ENCODE assay signal across 8 cellular contexts in the genomic region with DNA sequence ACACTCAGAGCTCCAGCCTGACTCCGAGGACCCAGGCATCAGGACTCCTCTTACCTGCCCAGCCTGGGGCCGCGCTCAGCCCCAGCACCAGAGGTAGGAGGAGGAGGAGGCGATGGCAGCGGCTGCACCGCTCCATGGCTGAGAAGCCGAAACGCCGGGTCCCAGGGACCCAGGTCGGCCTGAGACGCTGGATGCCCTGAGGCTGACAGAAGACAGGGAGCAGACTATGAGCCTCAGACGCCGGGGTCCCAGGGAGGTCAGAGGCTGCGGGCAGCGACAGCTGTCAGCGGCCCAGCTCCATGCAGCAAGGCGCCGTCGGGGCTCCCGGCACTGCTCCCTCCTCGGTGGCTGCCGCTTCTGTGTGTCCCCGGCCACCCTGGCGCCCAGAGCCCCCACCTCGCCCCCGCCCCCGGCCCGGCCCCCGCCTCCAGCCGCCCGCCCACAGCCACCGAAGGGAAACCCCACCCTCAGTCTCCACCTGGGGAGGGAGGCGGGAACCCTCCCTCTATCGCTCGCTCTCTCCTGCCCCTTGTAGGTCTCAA. TPM values are rescaled to one million over a fixed set of nuclear protein-coding genes. Genes with fewer than 3 reads are reported as not detected.
DNase-seq lines count a peak whose midpoint lies in the region; ATAC-seq and TF ChIP-seq lines count a peak whose summit lies in the region.

A gene (minus strand): TSS at position 363 of the 542 bp plus-strand sequence. CDS start 227 bp downstream, at position 136.

- no peak for TF ChIP-seq POLR2A in gastrocnemius medialis (IDR thresholded peaks at IDR 0.05)

- no peak within 1 kb of the TSS for H3K27ac ChIP-seq in GM23338 (ENCODE audit: low read depth)
- H3K27ac ChIP-seq in right atrium auricular region, result peak within 1 kb of the TSS; percentile 25 to 31
- peak within 1 kb of the TSS; percentile 56 to 77 (median 65) for H3K27ac ChIP-seq in gastrocnemius medialis

- peaks cover 14% of the 10 kb centered on the region for H3K4me1 Mint-ChIP-seq in GM23338
- H3K4me1 Mint-ChIP-seq in activated T-helper 17 cell treated with anti-CD3 and anti-CD28 coated beads, Interleukin-2, amount 50 U/mL, for 72 hours, result peaks cover 14% of the 10 kb centered on the region

- H3K9me3 Mint-ChIP-seq in GM23338, result no peaks in the 10 kb centered on the region
- no peaks in the 10 kb centered on the region for H3K9me3 Mint-ChIP-seq in activated T-helper 17 cell treated with anti-CD3 and anti-CD28 coated beads, Interleukin-2, amount 50 U/mL, for 72 hours

- DNase-seq in GM23338 (ENCODE audit: low spot score) (peak; percentile 60), right atrium auricular region (ENCODE audit: low spot score) (no peak), gastrocnemius medialis (no peak), HEK293T (ENCODE audit: extremely low spot score) (no peak), HuH-7 (ENCODE audit: low spot score) (no peak)

- peaks cover 17% of the 10 kb centered on the region for H3K27me3 Mint-ChIP-seq in GM23338 (ENCODE audit: insufficient read depth, low read depth, poor library complexity)
- H3K27me3 Mint-ChIP-seq in activated T-helper 17 cell treated with anti-CD3 and anti-CD28 coated beads, Interleukin-2, amount 50 U/mL, for 72 hours, result peaks cover 26% of the 10 kb centered on the region

- 0 out of 2 replicates have a peak, but pooled peaks cover 2% of the 10 kb centered on the region for H3F3A ChIP-seq in GM23338 (replicated peaks; ENCODE audit: low read depth)

- no peaks in the 10 kb centered on the region for H3K9me2 ChIP-seq in GM23338 (ENCODE audit: insufficient read depth)

- CTCF ChIA-PET in HEK293T (lab: Yijun Ruan, JAX), result no interaction called here

- peak within 1 kb of the TSS; percentile 90 for H3K4me3 Mint-ChIP-seq in GM23338
- H3K4me3 Mint-ChIP-seq in activated T-helper 17 cell treated with anti-CD3 and anti-CD28 coated beads, Interleukin-2, amount 50 U/mL, for 72 hours, result peak within 1 kb of the TSS; percentile 60

- TF ChIP-seq CTCF in GM23338 (conservative IDR thresholded peaks at IDR 0.05; ENCODE audit: low read depth in 2 of 2) (no peak), right atrium auricular region (IDR thresholded peaks at IDR 0.05) (no peak), gastrocnemius medialis (IDR thresholded peaks at IDR 0.05 in 4 of 5, conservative IDR thresholded peaks at IDR 0.05 in 1 of 5) (no peak)

- no peak within 1 kb of the TSS for H3K27ac Mint-ChIP-seq in GM23338
- H3K27ac Mint-ChIP-seq in activated T-helper 17 cell treated with anti-CD3 and anti-CD28 coated beads, Interleukin-2, amount 50 U/mL, for 72 hours, result no peak within 1 kb of the TSS

- intact Hi-C loops in gastrocnemius medialis (cut with DNase I; ENCODE audit: low total_unique reads), result no loop called here

- in situ Hi-C loops in gastrocnemius medialis (cut with MboI; ENCODE audit: low sequenced_read_pairs in 4 of 4), result loop anchor here in 1 of 4 donors (10.0 kb wide), 1 partner anchor 53 kb away; no protein-coding TSS in a partner anchor

- POLR2A ChIA-PET in HEK293T (lab: Yijun Ruan, JAX), result no interaction called here

- H3K36me3 Mint-ChIP-seq in GM23338 (ENCODE audit: low read depth), result peaks cover 23% of the 10 kb centered on the region
- peaks cover 37% of the 10 kb centered on the region for H3K36me3 Mint-ChIP-seq in activated T-helper 17 cell treated with anti-CD3 and anti-CD28 coated beads, Interleukin-2, amount 50 U/mL, for 72 hours (ENCODE audit: low read depth)

- H3K9me3 ChIP-seq in right atrium auricular region, result no peaks in the 10 kb centered on the region
- no peaks in the 10 kb centered on the region for H3K9me3 ChIP-seq in gastrocnemius medialis

- H3K36me3 ChIP-seq in GM23338 (ENCODE audit: insufficient read depth) (no peaks in the 10 kb centered on the region; the same call in 1 of the 2 replicates), right atrium auricular region (peaks cover 26% of the 10 kb centered on the region), gastrocnemius medialis (peaks cover 0 to 28% of the 10 kb centered on the region in 2 donors)

- H2AFZ ChIP-seq in GM23338, result peak within 1 kb of the TSS; percentile 100

- H3K79me2 ChIP-seq in GM23338 (replicated peaks; ENCODE audit: insufficient read depth), result no peaks in the 10 kb centered on the region

- H3K4me1 ChIP-seq in GM23338 (ENCODE audit: insufficient read depth), result peaks cover 11% of the 10 kb centered on the region
- H3K4me1 ChIP-seq in right atrium auricular region, result peaks cover 0 to 26% of the 10 kb centered on the region in 2 donors
- H3K4me1 ChIP-seq in gastrocnemius medialis, result peaks cover 18 to 20% of the 10 kb centered on the region in 2 donors

- ATAC-seq in GM23338 (peak; percentile 70), gastrocnemius medialis (no peak), GM21447 (IDR thresholded peaks at IDR 0.05; ENCODE audit: unreplicated experiment) (no peak), HG03280 (IDR thresholded peaks at IDR 0.05; ENCODE audit: unreplicated experiment) (no peak)
- ATAC-seq in activated T-helper 17 cell treated with anti-CD3 and anti-CD28 coated beads, Interleukin-2, amount 50 U/mL, for 72 hours (replicated peaks), result peak; percentile 25

- peak within 1 kb of the TSS; percentile 94 for H3K4me3 ChIP-seq in GM23338
- H3K4me3 ChIP-seq in right atrium auricular region, result peak within 1 kb of the TSS; percentile 18 to 49
- peak within 1 kb of the TSS; percentile 56 to 71 (median 58) for H3K4me3 ChIP-seq in gastrocnemius medialis

- peak within 1 kb of the TSS; percentile 100 for H3K4me2 ChIP-seq in GM23338

- H3K27me3 ChIP-seq in GM23338 (ENCODE audit: insufficient read depth) (peaks cover 27% of the 10 kb centered on the region), right atrium auricular region (no peaks in the 10 kb centered on the region), gastrocnemius medialis (no peaks in the 10 kb centered on the region)

- no peaks in the 10 kb centered on the region for H4K20me1 ChIP-seq in GM23338 (replicated peaks; ENCODE audit: insufficient read depth)

TF ChIP-seq in GM23338, 12 proteins besides CTCF, POLR2A, EP300 and RAD21 (continues in another document):
- TF ChIP-seq NANOG (IDR thresholded peaks at IDR 0.05; ENCODE audit: borderline replicate concordance), result no peak
- TF ChIP-seq, protein P1, sequence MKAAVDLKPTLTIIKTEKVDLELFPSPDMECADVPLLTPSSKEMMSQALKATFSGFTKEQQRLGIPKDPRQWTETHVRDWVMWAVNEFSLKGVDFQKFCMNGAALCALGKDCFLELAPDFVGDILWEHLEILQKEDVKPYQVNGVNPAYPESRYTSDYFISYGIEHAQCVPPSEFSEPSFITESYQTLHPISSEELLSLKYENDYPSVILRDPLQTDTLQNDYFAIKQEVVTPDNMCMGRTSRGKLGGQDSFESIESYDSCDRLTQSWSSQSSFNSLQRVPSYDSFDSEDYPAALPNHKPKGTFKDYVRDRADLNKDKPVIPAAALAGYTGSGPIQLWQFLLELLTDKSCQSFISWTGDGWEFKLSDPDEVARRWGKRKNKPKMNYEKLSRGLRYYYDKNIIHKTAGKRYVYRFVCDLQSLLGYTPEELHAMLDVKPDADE (IDR thresholded peaks at IDR 0.05), result no peak

TF ChIP-seq in HEK293T, 16 proteins besides CTCF, POLR2A, EP300 and RAD21:
- TF ChIP-seq ELF4 (IDR thresholded peaks at IDR 0.05), result no peak
- no peak for TF ChIP-seq L3MBTL2 (conservative IDR thresholded peaks at IDR 0.05)
- TF ChIP-seq ZNF384 (IDR thresholded peaks at IDR 0.05), result no peak
- no peak for TF ChIP-seq CTBP1 (IDR thresholded peaks at IDR 0.05; ENCODE audit: borderline replicate concordance)
- no peak for TF ChIP-seq HDGF (IDR thresholded peaks at IDR 0.05; ENCODE audit: borderline replicate concordance)
- no peak for TF ChIP-seq LEF1 (IDR thresholded peaks at IDR 0.05; ENCODE audit: borderline replicate concordance)
- TF ChIP-seq FOXM1 (IDR thresholded peaks at IDR 0.05; ENCODE audit: borderline replicate concordance), result no peak
- TF ChIP-seq TARDBP (IDR thresholded peaks at IDR 0.05), result no peak
- TF ChIP-seq FOXK2 (IDR thresholded peaks at IDR 0.05), result no peak
- TF ChIP-seq, protein P2, sequence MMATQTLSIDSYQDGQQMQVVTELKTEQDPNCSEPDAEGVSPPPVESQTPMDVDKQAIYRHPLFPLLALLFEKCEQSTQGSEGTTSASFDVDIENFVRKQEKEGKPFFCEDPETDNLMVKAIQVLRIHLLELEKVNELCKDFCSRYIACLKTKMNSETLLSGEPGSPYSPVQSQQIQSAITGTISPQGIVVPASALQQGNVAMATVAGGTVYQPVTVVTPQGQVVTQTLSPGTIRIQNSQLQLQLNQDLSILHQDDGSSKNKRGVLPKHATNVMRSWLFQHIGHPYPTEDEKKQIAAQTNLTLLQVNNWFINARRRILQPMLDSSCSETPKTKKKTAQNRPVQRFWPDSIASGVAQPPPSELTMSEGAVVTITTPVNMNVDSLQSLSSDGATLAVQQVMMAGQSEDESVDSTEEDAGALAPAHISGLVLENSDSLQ (IDR thresholded peaks at IDR 0.05), result no peak
- no peak for TF ChIP-seq NFRKB (IDR thresholded peaks at IDR 0.05)
- TF ChIP-seq FOXA1 (IDR thresholded peaks at IDR 0.05), result no peak
- no peak for TF ChIP-seq SP1 (IDR thresholded peaks at IDR 0.05)
- TF ChIP-seq BHLHE40 (IDR thresholded peaks at IDR 0.05; ENCODE audit: borderline replicate concordance), result no peak
- no peak for TF ChIP-seq ARNT (IDR thresholded peaks at IDR 0.05)
- TF ChIP-seq SUZ12 (IDR thresholded peaks at IDR 0.05), result no peak
TF ChIP-seq in HEK293T: peak in this region for 0.

RNA-seq across cellular contexts. Expression of the gene that starts here (rescaled TPM):
- 1.3 and 2.7 TPM in 2 replicates for total RNA-seq in GM23338 (2014; rRNA removed; shearing (Covaris generic))
- polyA plus RNA-seq in GM23338 (2016; fragmentation: Nextera tagmentation; extraction: Ambion mirVana), result 1.6 and 2.2 TPM in 2 replicates
- 1 to 10 TPM; 1.2 to 3.3 TPM for total RNA-seq in activated T-helper 17 cell treated with anti-CD3 and anti-CD28 coated beads, Interleukin-2, amount 50 U/mL, for 72 hours
- total RNA-seq in right atrium auricular region (1 to 10 TPM in 1 of 2 donors, under 1 TPM in 1; 0.63 to 1.5 TPM), gastrocnemius medialis (under 1 TPM; 0.31 to 0.92 (median 0.47) TPM)

Comparison
In these comparisons a context has a peak if more than half of its experiments do, and no peak if none do; other contexts are left out.
1. ATAC-seq: peak in GM23338 (single experiment) and activated T-helper 17 cell treated with anti-CD3 and anti-CD28 coated beads, Interleukin-2, amount 50 U/mL, for 72 hours (single experiment); none in gastrocnemius medialis (0 of 2), GM21447 (single experiment) and HG03280 (single experiment).
2. H3K4me3 ChIP-seq: peak in every context shown above with its lines; median percentile 94 in GM23338; 58 in gastrocnemius medialis; 34 in right atrium auricular region.